ENCODE assay signal across 14 cellular contexts in the genomic region with DNA sequence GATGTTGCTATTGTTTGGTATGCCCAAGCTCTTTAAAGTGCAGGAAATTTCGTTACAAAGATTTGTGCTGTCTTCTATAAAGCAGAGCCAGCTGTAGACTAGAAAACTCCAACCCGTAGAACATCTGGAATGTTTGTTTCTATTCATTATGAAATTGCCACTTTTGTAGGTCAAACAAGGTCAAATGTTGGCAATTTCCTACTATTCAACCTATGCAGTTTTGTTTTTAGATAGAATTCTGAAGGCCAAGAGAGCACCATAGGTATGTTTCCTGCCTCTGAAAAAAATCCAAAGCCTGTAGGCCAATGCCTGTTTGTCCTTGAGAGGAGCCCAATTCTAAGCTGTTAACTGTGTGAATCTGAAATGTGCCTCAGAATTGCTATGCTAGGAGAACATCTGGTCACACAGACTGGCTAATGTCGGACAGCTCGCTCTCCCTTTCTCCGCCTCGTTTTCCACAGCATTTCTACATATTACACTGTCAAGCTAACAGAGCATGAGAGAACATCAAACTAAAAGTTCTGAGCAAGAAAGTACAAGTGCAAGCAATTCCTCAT.
DNase-seq lines count a peak whose midpoint lies in the region; ATAC-seq and TF ChIP-seq lines count a peak whose summit lies in the region.
"Had no signal": no experiment of that assay in that cellular context is flagged by ENCODE, and none has a peak within 500 bp of the region (broad histone marks: within the 10 kb centered on the region; RNA-seq: fewer than 3 reads in every experiment).

No MANE protein-coding gene starts in this region.

- H3K27ac ChIP-seq in GM23338 (ENCODE audit: low read depth) = no peak overlapping the region
- H3K27ac ChIP-seq in neural cell (ENCODE audit: low read length) = peak overlapping the region; percentile 71
- no peak overlapping the region for H3K27ac ChIP-seq in brain microvascular endothelial cell
- H3K27ac ChIP-seq in right lobe of liver = no peak overlapping the region
- H3K27ac ChIP-seq: BLaER1, GM23248 had no signal

- DNase-seq in AG10803 (ENCODE audit: low read depth) (peak; percentile 12), GM23338 (ENCODE audit: low spot score) (no peak), dermis blood vessel endothelial cell (peak; percentile 39), NCI-H146 (lab: John Stamatoyannopoulos, UW) (no peak), brain microvascular endothelial cell (no peak), right lobe of liver (no peak)
- DNase-seq: DMS53, GF-D8, GM23248, H7 had no signal

- TF ChIP-seq EP300 in neural cell (conservative IDR thresholded peaks at IDR 0.05; ENCODE audit: poor library complexity, severe bottlenecking) = no peak

- in situ Hi-C loops in brain microvascular endothelial cell (cut with HindIII; ENCODE audit: low pct_ligation_motif_present, low sequenced_read_pairs) = no loop called here

- peaks cover 12% of the 10 kb centered on the region for H3K4me1 ChIP-seq in GM23338 (ENCODE audit: insufficient read depth)
- peaks cover 0 to 26% (median 6%) of the 10 kb centered on the region in 4 donors for H3K4me1 ChIP-seq in right lobe of liver
- H3K4me1 ChIP-seq: BLaER1 had no signal

- H2AFZ ChIP-seq in GM23338 (no peak overlapping the region), neural cell (ENCODE audit: low read depth, low read length) (no peak overlapping the region)
- H2AFZ ChIP-seq: GM23248 had no signal

- ATAC-seq in GM23338 (no peak), right lobe of liver (no peak)
- no peak for ATAC-seq in activated CD4-positive, CD25-positive, alpha-beta regulatory T cell treated with anti-CD3 and anti-CD28 coated beads, Interleukin-2, amount 50 U/mL, for 24 hours

- H4K20me1 ChIP-seq in GM23338 (replicated peaks; ENCODE audit: insufficient read depth) (no peaks in the 10 kb centered on the region; the same call in 1 of the 2 replicates), neural cell (ENCODE audit: insufficient read depth) (no peaks in the 10 kb centered on the region)

- 0 out of 2 replicates have a peak overlapping the region, but pooled peaks have one; percentile 49 for H3K27ac Mint-ChIP-seq in GM23338

- TF ChIP-seq RAD21 in neural cell (conservative IDR thresholded peaks at IDR 0.05) = no peak

- H3F3A ChIP-seq in GM23338 (replicated peaks; ENCODE audit: low read depth) (no peaks in the 10 kb centered on the region), neural cell (ENCODE audit: insufficient read depth, low read length, poor library complexity, severe bottlenecking) (no peaks in the 10 kb centered on the region)

- no peaks in the 10 kb centered on the region for H3K27me3 Mint-ChIP-seq in GM23338 (ENCODE audit: insufficient read depth, low read depth, poor library complexity)
- H3K27me3 Mint-ChIP-seq: IgD-negative memory B cell had no signal

- H3K4me3 ChIP-seq in AG10803 (ENCODE audit: low read length) (no peak overlapping the region), GM23338 (no peak overlapping the region), neural cell (ENCODE audit: low read length) (no peak overlapping the region), brain microvascular endothelial cell (ENCODE audit: low read depth, low read length) (no peak overlapping the region), right lobe of liver (no peak overlapping the region)
- H3K4me3 ChIP-seq: BLaER1, GM23248 had no signal

- no peak overlapping the region for H3K4me3 Mint-ChIP-seq in GM23338
- H3K4me3 Mint-ChIP-seq: IgD-negative memory B cell had no signal

- H3K9me3 Mint-ChIP-seq in GM23338 = peaks cover 6% of the 10 kb centered on the region; the same call in 2 of the 3 replicates
- H3K9me3 Mint-ChIP-seq: IgD-negative memory B cell had no signal

- H3K36me3 ChIP-seq in GM23338 (ENCODE audit: insufficient read depth) = no peaks in the 10 kb centered on the region
- H3K36me3 ChIP-seq in neural cell (ENCODE audit: insufficient read depth, low read length) = no peaks in the 10 kb centered on the region
- H3K36me3 ChIP-seq in brain microvascular endothelial cell (replicated peaks) = no peaks in the 10 kb centered on the region
- no peaks in the 10 kb centered on the region for H3K36me3 ChIP-seq in right lobe of liver

- no peaks in the 10 kb centered on the region for H3K9me2 ChIP-seq in GM23338 (ENCODE audit: insufficient read depth)
- no peaks in the 10 kb centered on the region for H3K9me2 ChIP-seq in neural cell (ENCODE audit: insufficient read depth, low read length)

- intact Hi-C loops in right lobe of liver (cut with DNase I) = no loop called here

- no peaks in the 10 kb centered on the region for H3K27me3 ChIP-seq in GM23338 (ENCODE audit: insufficient read depth)
- H3K27me3 ChIP-seq in neural cell (ENCODE audit: insufficient read depth, low read depth, low read length) = no peaks in the 10 kb centered on the region
- no peaks in the 10 kb centered on the region for H3K27me3 ChIP-seq in brain microvascular endothelial cell (replicated peaks)
- no peaks in the 10 kb centered on the region for H3K27me3 ChIP-seq in right lobe of liver
- H3K27me3 ChIP-seq: BLaER1 had no signal

- peaks cover 5% of the 10 kb centered on the region; the same call in 2 of the 3 replicates for H3K36me3 Mint-ChIP-seq in GM23338 (ENCODE audit: low read depth)
- H3K36me3 Mint-ChIP-seq: IgD-negative memory B cell had no signal

- no peak for TF ChIP-seq CTCF in AG10803 (conservative IDR thresholded peaks at IDR 0.05; ENCODE audit: low read length)
- TF ChIP-seq CTCF in GM23338 (conservative IDR thresholded peaks at IDR 0.05; ENCODE audit: low read depth in 2 of 2) = no peak
- no peak for TF ChIP-seq CTCF in neural cell (IDR thresholded peaks at IDR 0.05; ENCODE audit: poor library complexity, severe bottlenecking)
- no peak for TF ChIP-seq CTCF in brain microvascular endothelial cell (IDR thresholded peaks at IDR 0.05; ENCODE audit: low read depth, low read length, missing control alignments)
- TF ChIP-seq CTCF in right lobe of liver (IDR thresholded peaks at IDR 0.05) = no peak

- WGBS in right lobe of liver (ENCODE audit: insufficient coverage, low coverage, low lambda C conversion rate, missing lambda C conversion rate) = 93% methylated on average over 6 of the region's 6 CpGs

- TF ChIP-seq POLR2A in right lobe of liver (IDR thresholded peaks at IDR 0.05) = no peak

- H3K4me2 ChIP-seq in GM23338 (no peak overlapping the region), neural cell (ENCODE audit: low read length) (no peak overlapping the region)
- H3K4me2 ChIP-seq: BLaER1 had no signal

- H3K4me1 Mint-ChIP-seq in GM23338 = peaks cover 22% of the 10 kb centered on the region
- H3K4me1 Mint-ChIP-seq: IgD-negative memory B cell had no signal

- no peak overlapping the region for H3K9ac ChIP-seq in neural cell (ENCODE audit: low read length)
- H3K9ac ChIP-seq: BLaER1, GM23248 had no signal

- H3K79me2 ChIP-seq in GM23338 (replicated peaks; ENCODE audit: insufficient read depth) = no peaks in the 10 kb centered on the region
- H3K79me2 ChIP-seq in neural cell (replicated peaks; ENCODE audit: insufficient read depth, low read length) = no peaks in the 10 kb centered on the region

- no peaks in the 10 kb centered on the region for H3K9me3 ChIP-seq in neural cell (ENCODE audit: low read length)
- no peaks in the 10 kb centered on the region for H3K9me3 ChIP-seq in right lobe of liver

TF ChIP-seq in GM23338, 12 proteins besides CTCF, POLR2A, EP300 and RAD21:
- TF ChIP-seq POLR2AphosphoS5 (IDR thresholded peaks at IDR 0.05; ENCODE audit: low read depth) = no peak

TF ChIP-seq in neural cell, 6 proteins besides CTCF, POLR2A, EP300 and RAD21:
- TF ChIP-seq TAF1 (IDR thresholded peaks at IDR 0.05; ENCODE audit: low read depth) (no peak), EZH2 (IDR thresholded peaks at IDR 0.05; ENCODE audit: borderline replicate concordance, insufficient read depth, low read length, poor library complexity, severe bottlenecking) (no peak), POLR2AphosphoS5 (IDR thresholded peaks at IDR 0.05) (no peak), MXI1 (conservative IDR thresholded peaks at IDR 0.05; ENCODE audit: poor library complexity, severe bottlenecking) (no peak), SMC3 (conservative IDR thresholded peaks at IDR 0.05; ENCODE audit: poor library complexity) (no peak)
- TF ChIP-seq, protein P1, sequence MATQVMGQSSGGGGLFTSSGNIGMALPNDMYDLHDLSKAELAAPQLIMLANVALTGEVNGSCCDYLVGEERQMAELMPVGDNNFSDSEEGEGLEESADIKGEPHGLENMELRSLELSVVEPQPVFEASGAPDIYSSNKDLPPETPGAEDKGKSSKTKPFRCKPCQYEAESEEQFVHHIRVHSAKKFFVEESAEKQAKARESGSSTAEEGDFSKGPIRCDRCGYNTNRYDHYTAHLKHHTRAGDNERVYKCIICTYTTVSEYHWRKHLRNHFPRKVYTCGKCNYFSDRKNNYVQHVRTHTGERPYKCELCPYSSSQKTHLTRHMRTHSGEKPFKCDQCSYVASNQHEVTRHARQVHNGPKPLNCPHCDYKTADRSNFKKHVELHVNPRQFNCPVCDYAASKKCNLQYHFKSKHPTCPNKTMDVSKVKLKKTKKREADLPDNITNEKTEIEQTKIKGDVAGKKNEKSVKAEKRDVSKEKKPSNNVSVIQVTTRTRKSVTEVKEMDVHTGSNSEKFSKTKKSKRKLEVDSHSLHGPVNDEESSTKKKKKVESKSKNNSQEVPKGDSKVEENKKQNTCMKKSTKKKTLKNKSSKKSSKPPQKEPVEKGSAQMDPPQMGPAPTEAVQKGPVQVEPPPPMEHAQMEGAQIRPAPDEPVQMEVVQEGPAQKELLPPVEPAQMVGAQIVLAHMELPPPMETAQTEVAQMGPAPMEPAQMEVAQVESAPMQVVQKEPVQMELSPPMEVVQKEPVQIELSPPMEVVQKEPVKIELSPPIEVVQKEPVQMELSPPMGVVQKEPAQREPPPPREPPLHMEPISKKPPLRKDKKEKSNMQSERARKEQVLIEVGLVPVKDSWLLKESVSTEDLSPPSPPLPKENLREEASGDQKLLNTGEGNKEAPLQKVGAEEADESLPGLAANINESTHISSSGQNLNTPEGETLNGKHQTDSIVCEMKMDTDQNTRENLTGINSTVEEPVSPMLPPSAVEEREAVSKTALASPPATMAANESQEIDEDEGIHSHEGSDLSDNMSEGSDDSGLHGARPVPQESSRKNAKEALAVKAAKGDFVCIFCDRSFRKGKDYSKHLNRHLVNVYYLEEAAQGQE (IDR thresholded peaks at IDR 0.05; ENCODE audit: borderline replicate concordance) = no peak

Comparison
In these comparisons a context has a peak if more than half of its experiments do, and no peak if none do; other contexts are left out.
1. DNase-seq: peak in AG10803 (single experiment) and dermis blood vessel endothelial cell (single experiment); none in GM23338 (single experiment), NCI-H146 (single experiment), brain microvascular endothelial cell (single experiment) and right lobe of liver (0 of 3).